ENCODE assay signal across 18 cellular contexts in genomic region chr3:23663246-23663645, GRCh38.
"Had no signal": no experiment of that assay in that cellular context is flagged by ENCODE, and none has a peak within 500 bp of the region (broad histone marks: within the 10 kb centered on the region; RNA-seq: fewer than 3 reads in every experiment).

No MANE protein-coding gene starts in this region.

- H3K27ac ChIP-seq: body of pancreas, coronary artery, esophagus squamous epithelium, neural progenitor cell, ovary, VCaP had no signal

- H2AFZ ChIP-seq: neural progenitor cell had no signal

- ATAC-seq: activated naive CD4-positive, alpha-beta T cell treated with anti-CD3 and anti-CD28 coated beads, Interleukin-2, amount 50 U/mL, for 72 hours; activated T-cell treated with anti-CD3 and anti-CD28 coated beads, Interleukin-2, amount 50 U/mL, for 4 hours; body of pancreas; left colon; stimulated activated naive B cell treated with anti-CD40 and anti-IgM and Interleukin-4, amounts not matched to agents 10 μg/mL and 1 μg/mL and 100 μg/mL, for 72 hours had no signal

- H3K4me2 ChIP-seq: neural progenitor cell had no signal

- H3K4me1 ChIP-seq: body of pancreas, neural progenitor cell had no signal

- H3K27me3 ChIP-seq: body of pancreas, esophagus squamous epithelium, neural progenitor cell, ovary, tibial artery had no signal

- H3K9me3 ChIP-seq: body of pancreas, esophagus squamous epithelium, ovary, tibial artery had no signal

- H3K9ac ChIP-seq: neural progenitor cell had no signal

- DNase-seq: activated CD4-positive, alpha-beta memory T cell treated with anti-CD3 and anti-CD28 coated beads, Interleukin-2, amount 10 ng/mL, durations not matched to agents 7 days and 5 days; activated effector memory CD4-positive, alpha-beta T cell treated with anti-CD3 and anti-CD28 coated beads, Interleukin-2, amount 50 U/mL, for 16 hours; activated T-cell treated with anti-CD3 and anti-CD28 coated beads, Interleukin-2, amount 50 U/mL, for 4 hours; body of pancreas; central memory CD4-positive, alpha-beta T cell; effector CD8-positive, alpha-beta T cell; esophagus squamous epithelium; left colon; midbrain; ovary; stimulated activated CD4-positive, alpha-beta T cell treated with anti-CD3 and anti-CD28 coated beads, Interleukin-2, amount 100 ng/mL, for 48 hours; stimulated activated naive B cell treated with anti-CD40 and anti-IgM and Interleukin-4, amounts not matched to agents 10 μg/mL and 1 μg/mL and 100 μg/mL, for 72 hours; T-helper 1 cell; tibial artery had no signal

- H3K36me3 ChIP-seq: esophagus squamous epithelium, neural progenitor cell, ovary, tibial artery had no signal

- H3K4me3 ChIP-seq: body of pancreas, coronary artery, esophagus squamous epithelium, neural progenitor cell, ovary, tibial artery had no signal
